In genomic region chr18:36761186-36761698, GRCh38 we compare ENCODE assay signal across 17 cellular contexts.
DNase-seq lines count a peak whose midpoint lies in the region; ATAC-seq and TF ChIP-seq lines count a peak whose summit lies in the region.
"Had no signal": no experiment of that assay in that cellular context is flagged by ENCODE, and none has a peak within 500 bp of the region (broad histone marks: within the 10 kb centered on the region; RNA-seq: fewer than 3 reads in every experiment).

No MANE protein-coding gene starts in this region.

- no peak overlapping the region for H3K27ac ChIP-seq in GM23338 (ENCODE audit: low read depth)
- H3K27ac ChIP-seq in WERI-Rb-1: no peak overlapping the region
- no peak overlapping the region for H3K27ac ChIP-seq in upper lobe of right lung
- no peak overlapping the region for H3K27ac ChIP-seq in hepatocyte

- no peaks in the 10 kb centered on the region; the same call in 1 of the 3 replicates for H3K4me1 Mint-ChIP-seq in GM23338
- H3K4me1 Mint-ChIP-seq in glutamatergic neuron (ENCODE audit: low read depth, unreplicated experiment): peaks cover 23% of the 10 kb centered on the region
- H3K4me1 Mint-ChIP-seq: CD4-positive, alpha-beta memory T cell had no signal

- H3K36me3 ChIP-seq in GM23338 (ENCODE audit: insufficient read depth) (no peaks in the 10 kb centered on the region), WERI-Rb-1 (no peaks in the 10 kb centered on the region), upper lobe of right lung (no peaks in the 10 kb centered on the region), hepatocyte (replicated peaks; ENCODE audit: insufficient read depth, low read depth) (no peaks in the 10 kb centered on the region)
- H3K36me3 ChIP-seq: BE2C had no signal

- 79% methylated on average over 12 of the region's 12 CpGs for WGBS in hepatocyte (ENCODE audit: low lambda C conversion rate, missing lambda C conversion rate)

- no peaks in the 10 kb centered on the region for H3K79me2 ChIP-seq in GM23338 (replicated peaks; ENCODE audit: insufficient read depth)
- H3K79me2 ChIP-seq in hepatocyte: no peaks in the 10 kb centered on the region

- H3K4me2 ChIP-seq in GM23338 (no peak overlapping the region), hepatocyte (no peak overlapping the region)

- TF ChIP-seq CTCF in GM23338 (conservative IDR thresholded peaks at IDR 0.05; ENCODE audit: low read depth in 2 of 2) (peak; percentile 27 to 51; a peak in 3 of 4 replicates), WERI-Rb-1 (IDR thresholded peaks at IDR 0.05; ENCODE audit: low read depth, low read length) (0 out of 2 replicates have a peak, but pooled peaks have one; percentile 9), glutamatergic neuron (IDR thresholded peaks at IDR 0.05; ENCODE audit: partially characterized antibody, unreplicated experiment) (no peak), upper lobe of right lung (IDR thresholded peaks at IDR 0.05) (no peak), hepatocyte (IDR thresholded peaks at IDR 0.05; ENCODE audit: poor library complexity) (no peak)

- no peaks in the 10 kb centered on the region for H3K9me3 ChIP-seq in WERI-Rb-1 (ENCODE audit: severe bottlenecking)
- no peaks in the 10 kb centered on the region for H3K9me3 ChIP-seq in upper lobe of right lung
- no peaks in the 10 kb centered on the region for H3K9me3 ChIP-seq in hepatocyte (ENCODE audit: low read depth)
- H3K9me3 ChIP-seq: BE2C had no signal

- no peaks in the 10 kb centered on the region for H3K27me3 ChIP-seq in GM23338 (ENCODE audit: insufficient read depth)
- no peaks in the 10 kb centered on the region for H3K27me3 ChIP-seq in WERI-Rb-1 (ENCODE audit: insufficient read depth, low read depth, severe bottlenecking)
- H3K27me3 ChIP-seq in upper lobe of right lung: no peaks in the 10 kb centered on the region
- H3K27me3 ChIP-seq in hepatocyte: no peaks in the 10 kb centered on the region
- H3K27me3 ChIP-seq: BE2C had no signal

- H3K4me3 ChIP-seq in GM23338 (no peak overlapping the region), WERI-Rb-1 (ENCODE audit: low read depth, low read length) (no peak overlapping the region), upper lobe of right lung (no peak overlapping the region), hepatocyte (no peak overlapping the region)

- H3K27me3 Mint-ChIP-seq in GM23338 (ENCODE audit: insufficient read depth, low read depth, poor library complexity) (no peaks in the 10 kb centered on the region), glutamatergic neuron (ENCODE audit: unreplicated experiment) (peaks cover 10% of the 10 kb centered on the region)

- no peak overlapping the region for H3K4me3 Mint-ChIP-seq in GM23338
- no peak overlapping the region for H3K4me3 Mint-ChIP-seq in glutamatergic neuron (ENCODE audit: unreplicated experiment)

- H3K9me2 ChIP-seq in GM23338 (ENCODE audit: insufficient read depth): no peaks in the 10 kb centered on the region
- no peaks in the 10 kb centered on the region for H3K9me2 ChIP-seq in hepatocyte (replicated peaks; ENCODE audit: insufficient read depth)

- H3F3A ChIP-seq in GM23338 (replicated peaks; ENCODE audit: low read depth): peaks cover 5% of the 10 kb centered on the region; the same call in 1 of the 2 replicates

- H3K27ac Mint-ChIP-seq in GM23338: no peak overlapping the region
- peak overlapping the region; percentile 26 for H3K27ac Mint-ChIP-seq in glutamatergic neuron (ENCODE audit: unreplicated experiment)
- H3K27ac Mint-ChIP-seq: CD4-positive, alpha-beta memory T cell had no signal

- H3K36me3 Mint-ChIP-seq in GM23338 (ENCODE audit: low read depth) (peaks cover 8% of the 10 kb centered on the region), glutamatergic neuron (ENCODE audit: unreplicated experiment) (peaks cover 9% of the 10 kb centered on the region)
- H3K36me3 Mint-ChIP-seq: CD4-positive, alpha-beta memory T cell had no signal

- DNase-seq in GM23338 (ENCODE audit: low spot score) (peak; percentile 44), WERI-Rb-1 (no peak), glutamatergic neuron (no peak), upper lobe of right lung (peak; percentile 37), hepatocyte (ENCODE audit: low spot score) (no peak), NCI-H2227 treated with DMSO at 0.1 percent for 48 hours (lab: John Stamatoyannopoulos, UW) (no peak)
- DNase-seq in activated CD8-positive, alpha-beta memory T cell treated with anti-CD3 and anti-CD28 coated beads, Interleukin-2, amount 50 U/mL, for 4 hours: no peak
- DNase-seq: BE2C; CD4-positive, alpha-beta memory T cell; DND-41; Karpas-422; NCI-H1105 treated with DMSO at 0.1 percent for 48 hours; NCI-H187; NCI-H2171 treated with DMSO at 0.1 percent for 48 hours; NCI-H510A; NCI-H82; SIG-M5 had no signal

- H3K4me1 ChIP-seq in GM23338 (ENCODE audit: insufficient read depth): 0 out of 2 replicates have a peak, but pooled peaks cover 4% of the 10 kb centered on the region
- H3K4me1 ChIP-seq in upper lobe of right lung: peaks cover 6% of the 10 kb centered on the region
- no peaks in the 10 kb centered on the region for H3K4me1 ChIP-seq in hepatocyte (ENCODE audit: insufficient read depth)
- H3K4me1 ChIP-seq: BE2C had no signal

- H4K20me1 ChIP-seq in GM23338 (replicated peaks; ENCODE audit: insufficient read depth) (no peaks in the 10 kb centered on the region), hepatocyte (ENCODE audit: insufficient read depth, poor library complexity, severe bottlenecking) (no peaks in the 10 kb centered on the region)

- H3K9me3 Mint-ChIP-seq in GM23338 (peaks cover 2% of the 10 kb centered on the region; the same call in 1 of the 3 replicates), glutamatergic neuron (ENCODE audit: unreplicated experiment) (peaks cover 11% of the 10 kb centered on the region)

- ATAC-seq in GM23338 (peak; percentile 71), upper lobe of right lung (no peak)

- intact Hi-C loops in upper lobe of right lung (cut with DNase I): no loop called here

- H2AFZ ChIP-seq in GM23338 (no peak overlapping the region), hepatocyte (no peak overlapping the region)

TF ChIP-seq in GM23338, 12 proteins besides CTCF, POLR2A, EP300 and RAD21:
- TF ChIP-seq REST (IDR thresholded peaks at IDR 0.05; ENCODE audit: unreplicated experiment) (no peak), ZNF114 (CRISPR knock-in tag; IDR thresholded peaks at IDR 0.05) (no peak), POLR2AphosphoS5 (IDR thresholded peaks at IDR 0.05; ENCODE audit: low read depth) (no peak), EZH2phosphoT487 (IDR thresholded peaks at IDR 0.05; ENCODE audit: unreplicated experiment) (no peak)

Comparison
In these comparisons a context has a peak if more than half of its experiments do, and no peak if none do; other contexts are left out.
1. DNase-seq: peak in GM23338 (single experiment) and upper lobe of right lung (single experiment); none in WERI-Rb-1 (single experiment), glutamatergic neuron (single experiment), hepatocyte (single experiment), NCI-H2227 treated with DMSO at 0.1 percent for 48 hours (single experiment) and activated CD8-positive, alpha-beta memory T cell treated with anti-CD3 and anti-CD28 coated beads, Interleukin-2, amount 50 U/mL, for 4 hours (single experiment).
2. CTCF ChIP-seq: peak in GM23338 (2 of 2) and WERI-Rb-1 (single experiment); none in glutamatergic neuron (single experiment), upper lobe of right lung (single experiment) and hepatocyte (single experiment).